In the genomic region with DNA sequence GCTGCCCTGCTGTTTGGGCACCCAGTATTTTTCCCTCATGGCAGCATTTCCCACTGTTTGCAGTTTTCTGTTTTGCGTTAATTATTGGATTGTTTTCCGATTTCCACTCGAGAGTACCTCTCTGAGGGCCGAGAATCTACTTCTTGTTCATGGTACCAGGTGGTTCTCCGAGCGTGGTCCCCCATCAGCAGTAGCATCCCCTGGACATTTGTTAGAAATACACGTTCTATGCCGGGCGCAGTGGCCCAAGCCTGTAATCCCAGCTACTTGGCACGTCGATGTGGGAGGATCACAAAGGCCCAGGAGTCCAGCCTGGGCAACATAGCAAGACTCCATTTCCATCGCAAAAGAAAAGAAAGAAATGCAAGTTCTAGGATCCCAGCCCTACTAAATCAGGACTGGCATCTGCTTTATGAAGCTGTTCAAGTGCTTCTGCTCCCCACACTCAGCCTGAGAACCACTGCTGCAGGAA, we compare ENCODE assay signal across 1 cellular context.
TF ChIP-seq lines count a peak whose summit lies in the region.

No MANE protein-coding gene starts in this region.

TF ChIP-seq in GM23338, 12 proteins besides CTCF, POLR2A, EP300 and RAD21 (continued from another document):
- TF ChIP-seq STAT1 (IDR thresholded peaks at IDR 0.05; ENCODE audit: unreplicated experiment) (no peak), ZNF114 (CRISPR knock-in tag; IDR thresholded peaks at IDR 0.05) (no peak), EZH2 (IDR thresholded peaks at IDR 0.05; ENCODE audit: low read depth, unreplicated experiment) (no peak), EZH2phosphoT487 (IDR thresholded peaks at IDR 0.05; ENCODE audit: unreplicated experiment) (no peak), POLR2AphosphoS5 (IDR thresholded peaks at IDR 0.05; ENCODE audit: low read depth) (no peak), JUNB (IDR thresholded peaks at IDR 0.05; ENCODE audit: unreplicated experiment) (no peak), ZNF331 (CRISPR knock-in tag; IDR thresholded peaks at IDR 0.05; ENCODE audit: low read depth) (no peak), NANOG (IDR thresholded peaks at IDR 0.05; ENCODE audit: borderline replicate concordance) (no peak), CREB1 (CRISPR knock-in tag; IDR thresholded peaks at IDR 0.05; ENCODE audit: low read depth) (no peak)
- TF ChIP-seq, protein P1, sequence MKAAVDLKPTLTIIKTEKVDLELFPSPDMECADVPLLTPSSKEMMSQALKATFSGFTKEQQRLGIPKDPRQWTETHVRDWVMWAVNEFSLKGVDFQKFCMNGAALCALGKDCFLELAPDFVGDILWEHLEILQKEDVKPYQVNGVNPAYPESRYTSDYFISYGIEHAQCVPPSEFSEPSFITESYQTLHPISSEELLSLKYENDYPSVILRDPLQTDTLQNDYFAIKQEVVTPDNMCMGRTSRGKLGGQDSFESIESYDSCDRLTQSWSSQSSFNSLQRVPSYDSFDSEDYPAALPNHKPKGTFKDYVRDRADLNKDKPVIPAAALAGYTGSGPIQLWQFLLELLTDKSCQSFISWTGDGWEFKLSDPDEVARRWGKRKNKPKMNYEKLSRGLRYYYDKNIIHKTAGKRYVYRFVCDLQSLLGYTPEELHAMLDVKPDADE (IDR thresholded peaks at IDR 0.05): no peak
TF ChIP-seq in GM23338: peak in this region for 0.
